Comparison of ENCODE assay signal across 9 cellular contexts in the genomic region with DNA sequence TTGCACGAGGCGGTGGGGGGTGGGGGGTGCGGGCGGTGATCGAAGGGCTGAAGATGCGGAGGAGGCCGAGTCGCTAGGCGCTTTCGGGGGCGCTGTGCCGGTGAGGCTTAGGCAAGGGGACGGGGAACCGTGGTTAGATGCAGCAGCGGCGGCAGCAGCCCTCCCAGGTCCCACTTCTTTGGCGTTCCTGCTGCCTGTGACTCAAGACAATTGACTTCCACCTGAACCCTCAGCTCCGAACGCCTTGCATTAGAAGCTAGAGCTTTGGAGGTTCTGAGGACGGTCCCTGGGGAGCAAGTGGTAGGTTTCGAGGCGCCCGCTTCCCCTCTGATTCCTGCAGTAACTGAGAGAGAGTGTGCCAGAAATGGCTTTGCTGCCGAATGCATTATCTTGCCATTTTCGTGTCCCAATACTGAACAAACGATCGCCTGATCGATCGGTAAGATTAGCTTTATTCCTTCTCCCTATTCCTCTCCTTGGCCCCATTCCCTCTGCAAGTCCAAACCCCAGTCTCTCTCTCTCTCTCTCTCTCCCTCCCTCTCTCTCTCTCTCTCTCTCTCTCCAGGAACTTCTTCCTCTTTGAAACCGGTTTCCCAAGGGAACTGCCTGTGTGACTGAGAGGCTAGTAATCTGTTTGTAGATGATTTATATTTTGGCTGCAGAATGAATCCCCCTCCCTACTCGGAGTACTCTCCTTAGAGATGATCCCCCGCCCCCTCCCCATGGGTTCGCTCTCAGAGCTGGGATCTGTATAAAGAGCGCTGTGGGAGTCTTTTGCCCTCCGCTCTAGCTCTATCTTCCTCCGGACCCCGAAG. TPM values are rescaled to one million over a fixed set of nuclear protein-coding genes. Genes with fewer than 3 reads are reported as not detected.
DNase-seq lines count a peak whose midpoint lies in the region; ATAC-seq and TF ChIP-seq lines count a peak whose summit lies in the region.
"Had no signal": no experiment of that assay in that cellular context is flagged by ENCODE, and none has a peak within 500 bp of the region (broad histone marks: within the 10 kb centered on the region; RNA-seq: fewer than 3 reads in every experiment).

No MANE protein-coding gene starts in this region.

- H4K20me1 ChIP-seq in hepatocyte (ENCODE audit: insufficient read depth, poor library complexity, severe bottlenecking): no peaks in the 10 kb centered on the region

- H3K4me1 Mint-ChIP-seq in WTC11: peaks cover 43% of the 10 kb centered on the region
- H3K4me1 Mint-ChIP-seq in natural killer cell: no peaks in the 10 kb centered on the region

- peaks cover 8% of the 10 kb centered on the region for H3K79me2 ChIP-seq in hepatocyte

- H3K4me3 Mint-ChIP-seq in WTC11 (peak overlapping the region; percentile 98), natural killer cell (no peak overlapping the region)

- WGBS in hepatocyte (ENCODE audit: low lambda C conversion rate, missing lambda C conversion rate): under 1% methylated on average over 34 of the region's 37 CpGs

- peak; percentile 62 for ATAC-seq in GM18505 (IDR thresholded peaks at IDR 0.05; ENCODE audit: unreplicated experiment)
- peak; percentile 60 for ATAC-seq in WTC11
- ATAC-seq in gastrocnemius medialis: no peak
- no peak for ATAC-seq in natural killer cell

- H3K36me3 Mint-ChIP-seq in WTC11 (no peaks in the 10 kb centered on the region), natural killer cell (no peaks in the 10 kb centered on the region)

- H3K4me3 ChIP-seq in LNCaP clone FGC (ENCODE audit: low read depth, low read length) (peak overlapping the region; percentile 62), hepatocyte (peak overlapping the region; percentile 69), gastrocnemius medialis (peak overlapping the region; percentile 25 to 53 (median 31))

- H3K4me2 ChIP-seq in hepatocyte: peak overlapping the region; percentile 84

- intact Hi-C loops in gastrocnemius medialis (cut with DNase I; ENCODE audit: low total_unique reads) (no loop called here), natural killer cell (cut with micrococcal nuclease) (no loop called here)

- H3K4me1 ChIP-seq in hepatocyte (ENCODE audit: insufficient read depth): no peaks in the 10 kb centered on the region
- H3K4me1 ChIP-seq in gastrocnemius medialis: peaks cover 6 to 7% of the 10 kb centered on the region in 2 donors

- H3K9me3 ChIP-seq in hepatocyte (ENCODE audit: low read depth) (no peaks in the 10 kb centered on the region), gastrocnemius medialis (no peaks in the 10 kb centered on the region)

- DNase-seq in LNCaP clone FGC (ENCODE audit: low read depth) (peak; percentile 86), WTC11 (ENCODE audit: low spot score) (peak; percentile 61), hepatocyte (ENCODE audit: low spot score) (peak; percentile 46), gastrocnemius medialis (no peak), erythroblast (lab: John Stamatoyannopoulos, UW) (no peak), natural killer cell (no peak)
- DNase-seq in stimulated activated CD4-positive, alpha-beta T cell treated with anti-CD3 and anti-CD28 coated beads, Interleukin-12 subunit alpha, Interleukin-12 subunit beta, amount 100 ng/mL, for 4 hours: no peak

- in situ Hi-C loops in gastrocnemius medialis (cut with MboI; ENCODE audit: low sequenced_read_pairs in 4 of 4): no loop called here

- H3K9me2 ChIP-seq in hepatocyte (replicated peaks; ENCODE audit: insufficient read depth): no peaks in the 10 kb centered on the region

- H3K36me3 ChIP-seq in hepatocyte (replicated peaks; ENCODE audit: insufficient read depth, low read depth): no peaks in the 10 kb centered on the region
- no peaks in the 10 kb centered on the region for H3K36me3 ChIP-seq in gastrocnemius medialis

- H3K27ac Mint-ChIP-seq in WTC11 (peak overlapping the region; percentile 94), natural killer cell (no peak overlapping the region)

- H3K9me3 Mint-ChIP-seq in WTC11 (no peaks in the 10 kb centered on the region), natural killer cell (peaks cover 4 to 11% of the 10 kb centered on the region in 2 donors)

- POLR2A ChIA-PET in WTC11 (lab: Charles Lee): interaction anchor here (0.6 to 0.7 kb wide), 2 partner anchors 32 to 33 kb away, joined by 3 to 6 read pairs; no protein-coding TSS in a partner anchor

- H2AFZ ChIP-seq in hepatocyte: peak overlapping the region; percentile 75

- H3K27ac ChIP-seq in hepatocyte: peak overlapping the region; percentile 75
- no peak overlapping the region for H3K27ac ChIP-seq in gastrocnemius medialis

- no peak for TF ChIP-seq CTCF in LNCaP clone FGC (IDR thresholded peaks at IDR 0.05; ENCODE audit: control insufficient read depth, extremely low read depth, insufficient read depth)
- TF ChIP-seq CTCF in WTC11 (IDR thresholded peaks at IDR 0.05): no peak
- TF ChIP-seq CTCF in hepatocyte (IDR thresholded peaks at IDR 0.05; ENCODE audit: poor library complexity): peak; percentile 11
- TF ChIP-seq CTCF in gastrocnemius medialis (IDR thresholded peaks at IDR 0.05 in 4 of 5, conservative IDR thresholded peaks at IDR 0.05 in 1 of 5): no peak
- no peak for TF ChIP-seq CTCF in natural killer cell (IDR thresholded peaks at IDR 0.05)

- peaks cover 44% of the 10 kb centered on the region for H3K27me3 Mint-ChIP-seq in WTC11 (ENCODE audit: low read depth)
- H3K27me3 Mint-ChIP-seq in natural killer cell (ENCODE audit: low read depth in 2 of 2): peaks cover 0 to 5% of the 10 kb centered on the region in 2 donors

- CTCF ChIA-PET in WTC11 (lab: Charles Lee): interaction anchor here (0.5 to 0.9 kb wide), 5 partner anchors 45 to 154 kb away, joined by 3 to 4 read pairs (median 3); no protein-coding TSS in a partner anchor

- TF ChIP-seq POLR2A in GM18505 (IDR thresholded peaks at IDR 0.05; ENCODE audit: borderline replicate concordance, extremely low read depth, insufficient read depth, insufficient read length) (no peak), gastrocnemius medialis (IDR thresholded peaks at IDR 0.05) (no peak), erythroblast (IDR thresholded peaks at IDR 0.05; ENCODE audit: low read length) (no peak)

- H3K27me3 ChIP-seq in hepatocyte (peaks cover 26% of the 10 kb centered on the region), gastrocnemius medialis (peaks cover 12 to 40% (median 33%) of the 10 kb centered on the region in 3 donors)

TF ChIP-seq in WTC11, 78 proteins besides CTCF, POLR2A, EP300 and RAD21 (continues in another document):
- no peak; the same call in 1 of the 2 replicates for TF ChIP-seq HMGXB4 (CRISPR knock-in tag; IDR thresholded peaks at IDR 0.05)
- no peak for TF ChIP-seq ELF4 (CRISPR knock-in tag; IDR thresholded peaks at IDR 0.05; ENCODE audit: low read depth)
- TF ChIP-seq, protein P1, sequence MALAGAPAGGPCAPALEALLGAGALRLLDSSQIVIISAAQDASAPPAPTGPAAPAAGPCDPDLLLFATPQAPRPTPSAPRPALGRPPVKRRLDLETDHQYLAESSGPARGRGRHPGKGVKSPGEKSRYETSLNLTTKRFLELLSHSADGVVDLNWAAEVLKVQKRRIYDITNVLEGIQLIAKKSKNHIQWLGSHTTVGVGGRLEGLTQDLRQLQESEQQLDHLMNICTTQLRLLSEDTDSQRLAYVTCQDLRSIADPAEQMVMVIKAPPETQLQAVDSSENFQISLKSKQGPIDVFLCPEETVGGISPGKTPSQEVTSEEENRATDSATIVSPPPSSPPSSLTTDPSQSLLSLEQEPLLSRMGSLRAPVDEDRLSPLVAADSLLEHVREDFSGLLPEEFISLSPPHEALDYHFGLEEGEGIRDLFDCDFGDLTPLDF (CRISPR knock-in tag; IDR thresholded peaks at IDR 0.05): no peak
- peak; percentile 25; the same call in 1 of the 2 replicates for TF ChIP-seq ETV6 (CRISPR knock-in tag; IDR thresholded peaks at IDR 0.05)
- no peak for TF ChIP-seq IRF2 (CRISPR knock-in tag; IDR thresholded peaks at IDR 0.05; ENCODE audit: borderline replicate concordance, low read depth)
- TF ChIP-seq PRRX2 (CRISPR knock-in tag; IDR thresholded peaks at IDR 0.05): no peak
- no peak for TF ChIP-seq TCF7 (CRISPR knock-in tag; IDR thresholded peaks at IDR 0.05; ENCODE audit: low read depth)
- TF ChIP-seq AR (CRISPR knock-in tag; IDR thresholded peaks at IDR 0.05): no peak

RNA-seq across cellular contexts. Expression of gene BRINP3, which starts 0.7 kb away (rescaled TPM):
- total RNA-seq in WTC11 (2021) (0.28 to 0.64 TPM (median 0.46 TPM) in 3 replicates), hepatocyte (37.9 and 47.0 TPM in 2 replicates), gastrocnemius medialis (under 1 TPM in 1 of 4 donors, not detected in 3; 0.20 TPM), natural killer cell (not detected)
- polyA plus RNA-seq in hepatocyte: 15.3 and 21.6 TPM in 2 replicates
- total RNA-seq: mononuclear cell had no signal

Comparison
In these comparisons a context has a peak if more than half of its experiments do, and no peak if none do; other contexts are left out.
1. ATAC-seq: peak in GM18505 (single experiment) and WTC11 (single experiment); none in gastrocnemius medialis (0 of 2) and natural killer cell (0 of 3).
2. DNase-seq: peak in LNCaP clone FGC (single experiment), WTC11 (single experiment) and hepatocyte (single experiment); none in gastrocnemius medialis (0 of 2), stimulated activated CD4-positive, alpha-beta T cell treated with anti-CD3 and anti-CD28 coated beads, Interleukin-12 subunit alpha, Interleukin-12 subunit beta, amount 100 ng/mL, for 4 hours (single experiment), erythroblast (0 of 2) and natural killer cell (single experiment).
3. RNA of gene BRINP3, which starts 0.7 kb away (total RNA-seq): 37.9 to 47.0 TPM in hepatocyte; 0.28 to 0.64 TPM in WTC11, 0.20 TPM in gastrocnemius medialis and not detected in natural killer cell; every median in the first group is over 10 times any median in the second.
4. Peak in every context shown above with its lines, with median percentiles within 50 percentile points of each other: H3K4me3 ChIP-seq.